Comparison of ENCODE assay signal across 15 cellular contexts in the genomic region with DNA sequence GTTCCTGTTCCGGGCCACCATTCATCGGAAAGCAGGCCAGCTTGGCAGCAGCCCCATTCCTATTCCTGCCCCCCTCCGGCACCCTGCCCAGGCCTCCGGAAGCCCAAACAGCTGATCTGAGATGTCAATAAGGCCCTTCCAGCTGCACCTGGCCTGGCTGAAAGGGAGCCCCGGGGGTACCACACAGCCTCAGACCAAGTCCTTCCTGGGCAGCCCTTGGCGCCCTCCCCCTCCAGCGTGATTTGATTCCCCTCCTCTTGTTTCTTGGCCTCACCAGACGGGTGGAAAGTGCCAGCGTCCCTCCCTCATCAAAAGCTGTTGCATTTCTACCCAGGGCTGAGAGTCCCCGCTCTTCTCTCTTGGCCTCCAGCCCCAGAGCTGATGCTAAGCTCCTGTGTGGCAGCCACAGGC.
DNase-seq lines count a peak whose midpoint lies in the region; ATAC-seq and TF ChIP-seq lines count a peak whose summit lies in the region.
"Had no signal": no experiment of that assay in that cellular context is flagged by ENCODE, and none has a peak within 500 bp of the region (broad histone marks: within the 10 kb centered on the region; RNA-seq: fewer than 3 reads in every experiment).

No MANE protein-coding gene starts in this region.

- no peak for TF ChIP-seq CTCF in neutrophil (IDR thresholded peaks at IDR 0.05)

- H3K4me1 Mint-ChIP-seq in dendritic cell treated with granulocyte-macrophage colony-stimulating factor and Interleukin-4, amounts not matched to agents 40 ng/mL and 50 ng/mL, for 4 days (ENCODE audit: low read depth): peaks cover 93% of the 10 kb centered on the region
- H3K4me1 Mint-ChIP-seq in effector memory CD8-positive, alpha-beta T cell (ENCODE audit: low read depth in 2 of 2): peaks cover 72 to 81% of the 10 kb centered on the region in 2 donors

- no peaks in the 10 kb centered on the region for H3K9me3 Mint-ChIP-seq in dendritic cell treated with granulocyte-macrophage colony-stimulating factor and Interleukin-4, amounts not matched to agents 40 ng/mL and 50 ng/mL, for 4 days
- H3K9me3 Mint-ChIP-seq in effector memory CD8-positive, alpha-beta T cell: no peaks in the 10 kb centered on the region

- H3K27me3 Mint-ChIP-seq in dendritic cell treated with granulocyte-macrophage colony-stimulating factor and Interleukin-4, amounts not matched to agents 40 ng/mL and 50 ng/mL, for 4 days: no peaks in the 10 kb centered on the region
- H3K27me3 Mint-ChIP-seq in effector memory CD8-positive, alpha-beta T cell: no peaks in the 10 kb centered on the region

- no peaks in the 10 kb centered on the region for H3K9me3 ChIP-seq in neutrophil
- H3K9me3 ChIP-seq: adrenal gland, esophagus squamous epithelium, Peyer's patch had no signal

- DNase-seq in DMS153 (lab: John Stamatoyannopoulos, UW) (peak; percentile 85), NCI-H2196 treated with DMSO at 0.1 percent for 48 hours (lab: John Stamatoyannopoulos, UW; ENCODE audit: unreplicated experiment) (peak; percentile 77), HK-2 (ENCODE audit: unreplicated experiment) (no peak)
- DNase-seq in effector memory CD8-positive, alpha-beta T cell: no peak
- DNase-seq: activated CD4-positive, alpha-beta T cell treated with anti-CD3 and anti-CD28 coated beads for 1 hour; adrenal gland; esophagus squamous epithelium; KG1; Peyer's patch; stimulated activated CD8-positive, alpha-beta memory T cell treated with anti-CD3 and anti-CD28 coated beads, Interleukin-4, amount 100 ng/mL, for 48 hours had no signal

- H3K4me3 ChIP-seq in neutrophil (ENCODE audit: low read depth in 1 of 2, low read length in 1 of 2): no peak overlapping the region
- H3K4me3 ChIP-seq: adrenal gland, esophagus squamous epithelium, Peyer's patch, skin epidermis had no signal

- ATAC-seq in HG02678 (IDR thresholded peaks at IDR 0.05; ENCODE audit: unreplicated experiment) (no peak), GM21576 (IDR thresholded peaks at IDR 0.05; ENCODE audit: unreplicated experiment) (no peak)
- no peak for ATAC-seq in effector memory CD8-positive, alpha-beta T cell (replicated peaks)

- H3K36me3 Mint-ChIP-seq in dendritic cell treated with granulocyte-macrophage colony-stimulating factor and Interleukin-4, amounts not matched to agents 40 ng/mL and 50 ng/mL, for 4 days (ENCODE audit: low read depth): peaks cover 23% of the 10 kb centered on the region
- H3K36me3 Mint-ChIP-seq in effector memory CD8-positive, alpha-beta T cell (ENCODE audit: insufficient read depth): peaks cover 21% of the 10 kb centered on the region

- peak overlapping the region; percentile 65 for H3K27ac Mint-ChIP-seq in dendritic cell treated with granulocyte-macrophage colony-stimulating factor and Interleukin-4, amounts not matched to agents 40 ng/mL and 50 ng/mL, for 4 days
- H3K27ac Mint-ChIP-seq in effector memory CD8-positive, alpha-beta T cell: peak overlapping the region in 1 of 2 donors; percentile 83

- H3K36me3 ChIP-seq in neutrophil: no peaks in the 10 kb centered on the region
- H3K36me3 ChIP-seq: adrenal gland, esophagus squamous epithelium, Peyer's patch had no signal

- H3K4me1 ChIP-seq in neutrophil (ENCODE audit: control insufficient read depth in 1 of 2, insufficient read depth in 1 of 2, low read depth in 1 of 2, low read length in 1 of 2): peaks cover 32 to 59% of the 10 kb centered on the region in 2 experiments

- no peak overlapping the region for H3K4me3 Mint-ChIP-seq in dendritic cell treated with granulocyte-macrophage colony-stimulating factor and Interleukin-4, amounts not matched to agents 40 ng/mL and 50 ng/mL, for 4 days
- no peak overlapping the region for H3K4me3 Mint-ChIP-seq in effector memory CD8-positive, alpha-beta T cell

- intact Hi-C loops in dendritic cell treated with granulocyte-macrophage colony-stimulating factor and Interleukin-4, amounts not matched to agents 40 ng/mL and 50 ng/mL, for 4 days (cut with micrococcal nuclease): no loop called here

- peak overlapping the region; percentile 1 for H3K27ac ChIP-seq in neutrophil
- H3K27ac ChIP-seq: adrenal gland, esophagus squamous epithelium had no signal

- no peaks in the 10 kb centered on the region for H3K27me3 ChIP-seq in neutrophil
- H3K27me3 ChIP-seq: adrenal gland, esophagus squamous epithelium, Peyer's patch had no signal

Comparison
In these comparisons a context has a peak if more than half of its experiments do, and no peak if none do; other contexts are left out.
1. DNase-seq: peak in DMS153 (single experiment) and NCI-H2196 treated with DMSO at 0.1 percent for 48 hours (single experiment); none in effector memory CD8-positive, alpha-beta T cell (0 of 3) and HK-2 (single experiment).